Comparison of ENCODE assay signal across 14 cellular contexts in the genomic region with DNA sequence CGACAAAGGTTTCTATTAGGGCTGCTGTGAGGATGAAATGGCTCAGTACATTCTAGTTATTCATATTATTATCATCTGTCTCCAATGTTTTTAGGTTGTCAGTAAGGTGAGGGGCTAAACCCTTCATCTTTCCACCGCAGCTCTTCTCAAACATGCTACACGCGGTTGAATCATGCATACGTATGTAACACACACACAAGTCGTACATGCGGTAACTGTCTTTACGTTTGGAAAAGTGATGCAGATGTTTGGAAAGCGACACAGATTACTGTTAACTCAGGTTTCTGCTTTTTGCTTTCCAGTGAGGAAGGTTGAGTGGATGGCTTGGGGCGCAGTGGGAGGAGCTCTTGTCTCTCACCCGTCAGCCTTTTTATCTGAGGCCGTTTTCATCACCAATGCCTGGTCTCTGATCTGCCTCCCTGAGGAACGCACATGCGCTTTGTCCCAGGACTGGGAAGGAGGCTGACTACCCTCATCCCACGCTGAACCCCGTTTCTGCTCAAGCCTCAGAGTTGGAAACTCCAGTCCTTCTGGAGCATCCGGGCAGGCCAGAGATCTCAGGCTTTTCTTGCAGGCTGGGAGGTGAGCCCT. TPM values are rescaled to one million over a fixed set of nuclear protein-coding genes. Genes with fewer than 3 reads are reported as not detected.
DNase-seq lines count a peak whose midpoint lies in the region; ATAC-seq and TF ChIP-seq lines count a peak whose summit lies in the region.
"Had no signal": no experiment of that assay in that cellular context is flagged by ENCODE, and none has a peak within 500 bp of the region (broad histone marks: within the 10 kb centered on the region; RNA-seq: fewer than 3 reads in every experiment).

No MANE protein-coding gene starts in this region.

- H3K4me2 ChIP-seq in GM23248 (ENCODE audit: unreplicated experiment): peak overlapping the region; percentile 99

- peaks cover 33% of the 10 kb centered on the region for H3K4me1 ChIP-seq in GM23248 (ENCODE audit: insufficient read depth)
- H3K4me1 ChIP-seq in foreskin keratinocyte: no peaks in the 10 kb centered on the region
- no peaks in the 10 kb centered on the region for H3K4me1 ChIP-seq in rectal smooth muscle tissue (ENCODE audit: control insufficient read depth, insufficient read depth, low read length)

- ATAC-seq in foreskin keratinocyte: peak; percentile 18
- ATAC-seq: naive thymus-derived CD8-positive, alpha-beta T cell had no signal

- 35 to 36% methylated on average over 17 of the region's 17 CpGs for WGBS in GM23248 (ENCODE audit: low coverage in 1 of 2, low lambda C conversion rate in 2 of 2, missing lambda C conversion rate in 2 of 2), 2 experiments

- no peaks in the 10 kb centered on the region for H3K9me2 ChIP-seq in GM23248 (ENCODE audit: insufficient read depth)

- peaks cover 67% of the 10 kb centered on the region for H3K79me2 ChIP-seq in GM23248 (ENCODE audit: insufficient read depth)

- H3F3A ChIP-seq in GM23248 (ENCODE audit: insufficient read depth): peaks cover 36% of the 10 kb centered on the region

- H3K27me3 ChIP-seq in GM23248 (replicated peaks; ENCODE audit: insufficient read depth): no peaks in the 10 kb centered on the region
- peaks cover 87% of the 10 kb centered on the region for H3K27me3 ChIP-seq in foreskin keratinocyte
- H3K27me3 ChIP-seq in rectal smooth muscle tissue (ENCODE audit: control insufficient read depth, insufficient read depth, low read length): peaks cover 50% of the 10 kb centered on the region

- peak overlapping the region; percentile 81 for H3K4me3 ChIP-seq in GM23248
- H3K4me3 ChIP-seq in rectal smooth muscle tissue (ENCODE audit: low read length): peak overlapping the region; percentile 40
- H3K4me3 ChIP-seq: GM12878 had no signal

- H3K9me3 ChIP-seq in GM23248 (ENCODE audit: low read depth): no peaks in the 10 kb centered on the region

- H3K9ac ChIP-seq in GM23248 (peak overlapping the region; percentile 84), rectal smooth muscle tissue (ENCODE audit: low read length) (peak overlapping the region; percentile 46)

- H3K27ac ChIP-seq in GM23248 (peak overlapping the region; percentile 86), foreskin keratinocyte (no peak overlapping the region), rectal smooth muscle tissue (ENCODE audit: low read depth, low read length) (no peak overlapping the region)
- H3K27ac ChIP-seq: HL-60 had no signal

- no peak for TF ChIP-seq CTCF in foreskin keratinocyte (conservative IDR thresholded peaks at IDR 0.05)

- peak overlapping the region; percentile 90 for H2AFZ ChIP-seq in GM23248

- in situ Hi-C loops in GM23248 (cut with MboI): no loop called here

- H3K36me3 ChIP-seq in GM23248 (ENCODE audit: low read depth): no peaks in the 10 kb centered on the region
- H3K36me3 ChIP-seq in rectal smooth muscle tissue (ENCODE audit: control insufficient read depth, insufficient read depth, low read length): no peaks in the 10 kb centered on the region

- H4K20me1 ChIP-seq in GM23248 (ENCODE audit: insufficient read depth): no peaks in the 10 kb centered on the region

- no peak for DNase-seq in GM23248
- peak; percentile 66 for DNase-seq in amniotic epithelial cell (ENCODE audit: low read depth)
- no peak for DNase-seq in foreskin keratinocyte
- no peak for DNase-seq in LoVo (ENCODE audit: low spot score)
- no peak for DNase-seq in activated T-cell treated with anti-CD3 and anti-CD28 coated beads, Interleukin-2, amount 50 U/mL, for 48 hours
- no peak for DNase-seq in stimulated activated naive CD4-positive, alpha-beta T cell (lab: John Stamatoyannopoulos, UW)
- DNase-seq in GM19238 (ENCODE audit: insufficient read length, low spot score): no peak
- DNase-seq: cerebellar nuclear complex; naive thymus-derived CD8-positive, alpha-beta T cell; NCI-H1417 treated with DMSO at 0.1 percent for 48 hours; stimulated activated CD4-positive, alpha-beta T cell treated with anti-CD3 and anti-CD28 coated beads, Interleukin-1b, Interleukin-23, amount 100 ng/mL, for 48 hours had no signal

RNA-seq across cellular contexts. Expression of gene FOXL1, which starts 3.2 kb away (rescaled TPM):
- total RNA-seq in GM23248 (2014; rRNA removed; shearing (Covaris generic)): 13.0 and 14.5 TPM in 2 replicates
- polyA plus RNA-seq in GM23248 (2016; fragmentation: Nextera tagmentation; extraction: Ambion mirVana): 4.7 and 4.9 TPM in 2 replicates
- 0.46 and 0.51 TPM in 2 replicates for total RNA-seq in foreskin keratinocyte
- polyA plus RNA-seq in foreskin keratinocyte: 0.31 and 0.32 TPM in 2 replicates
- total RNA-seq: GM12878; naive thymus-derived CD8-positive, alpha-beta T cell had no signal
- polyA plus RNA-seq: naive thymus-derived CD8-positive, alpha-beta T cell had no signal

RNA-seq across cellular contexts. Expression of gene FOXC2, which starts 8.6 kb away (rescaled TPM):
- total RNA-seq in GM23248 (2014; rRNA removed; shearing (Covaris generic)): 0.51 and 1.2 TPM in 2 replicates
- polyA plus RNA-seq in GM23248 (2016; fragmentation: Nextera tagmentation; extraction: Ambion mirVana) (2.5 and 3.0 TPM in 2 replicates), foreskin keratinocyte (not detected in 2 replicates)
- not detected in 2 replicates for total RNA-seq in foreskin keratinocyte
- total RNA-seq: GM12878; naive thymus-derived CD8-positive, alpha-beta T cell had no signal
- polyA plus RNA-seq: GM12878; naive thymus-derived CD8-positive, alpha-beta T cell had no signal

RNA-seq across cellular contexts. Expression of gene MTHFSD, which starts 20.2 kb away (rescaled TPM):
- 12.9 and 14.0 TPM in 2 replicates for total RNA-seq in GM23248 (2014; rRNA removed; shearing (Covaris generic))
- polyA plus RNA-seq in GM23248 (2016; fragmentation: Nextera tagmentation; extraction: Ambion mirVana) (12.4 and 14.0 TPM in 2 replicates), foreskin keratinocyte (6.9 and 7.3 TPM in 2 replicates)
- total RNA-seq in foreskin keratinocyte: 12.7 and 13.1 TPM in 2 replicates
